ENCODE assay signal across 13 cellular contexts in the genomic region with DNA sequence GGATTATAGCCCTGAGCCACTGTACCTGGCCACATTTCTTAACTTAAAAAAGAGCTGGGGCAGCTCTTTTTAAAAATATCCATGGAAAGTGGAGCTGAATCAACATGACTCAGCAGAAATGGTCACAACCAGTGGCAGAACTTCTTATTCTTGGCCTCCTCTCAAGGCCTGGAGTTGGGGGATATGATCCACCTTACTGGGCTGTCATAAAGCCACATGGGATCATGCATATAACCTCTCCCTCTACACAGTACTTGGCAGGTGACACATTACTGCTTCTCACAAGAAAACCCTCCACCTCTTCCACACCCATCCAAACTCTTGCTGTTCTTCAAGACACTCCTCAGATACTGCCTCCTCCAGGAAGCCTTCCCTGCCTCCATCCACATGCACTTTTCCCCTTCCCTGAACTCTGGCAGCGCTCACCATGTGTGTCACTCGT.
DNase-seq lines count a peak whose midpoint lies in the region; ATAC-seq and TF ChIP-seq lines count a peak whose summit lies in the region.
"Had no signal": no experiment of that assay in that cellular context is flagged by ENCODE, and none has a peak within 500 bp of the region (broad histone marks: within the 10 kb centered on the region; RNA-seq: fewer than 3 reads in every experiment).

No MANE protein-coding gene starts in this region.

- peaks cover 6% of the 10 kb centered on the region for H3K4me1 ChIP-seq in psoas muscle

- TF ChIP-seq CTCF in foreskin fibroblast (IDR thresholded peaks at IDR 0.05; ENCODE audit: low read depth, low read length) (no peak), psoas muscle (IDR thresholded peaks at IDR 0.05) (no peak)

- H3K9me3 ChIP-seq in psoas muscle, result no peaks in the 10 kb centered on the region
- H3K9me3 ChIP-seq: esophagus muscularis mucosa, HAP-1, pancreas had no signal

- H3K4me3 ChIP-seq in foreskin fibroblast (ENCODE audit: low read depth in 1 of 2, low read length in 2 of 2) (no peak overlapping the region), psoas muscle (no peak overlapping the region)
- H3K4me3 ChIP-seq: esophagus muscularis mucosa, HAP-1, pancreas had no signal

- no peaks in the 10 kb centered on the region for H3K27me3 ChIP-seq in psoas muscle (ENCODE audit: insufficient read depth in 3 of 3, low read length in 2 of 3)
- H3K27me3 ChIP-seq: esophagus muscularis mucosa, pancreas had no signal

- no peak for ATAC-seq in psoas muscle
- no peak for ATAC-seq in GM18520 (IDR thresholded peaks at IDR 0.05; ENCODE audit: unreplicated experiment)
- no peak for ATAC-seq in GM18519 (IDR thresholded peaks at IDR 0.05; ENCODE audit: low FRiP score, unreplicated experiment)
- ATAC-seq: pancreas had no signal

- no peaks in the 10 kb centered on the region for H3K36me3 ChIP-seq in psoas muscle (ENCODE audit: insufficient read depth in 1 of 2, low read depth in 1 of 2)
- H3K36me3 ChIP-seq: esophagus muscularis mucosa, HAP-1, pancreas had no signal

- no peak overlapping the region for H3K27ac ChIP-seq in psoas muscle
- H3K27ac ChIP-seq: esophagus muscularis mucosa, pancreas had no signal

- intact Hi-C loops in psoas muscle (cut with DNase I), result no loop called here

- peak; percentile 31 for DNase-seq in A172 (ENCODE audit: low spot score)
- peak; percentile 20 for DNase-seq in ELR (ENCODE audit: low read depth)
- peak; percentile 48 for DNase-seq in amniotic epithelial cell (ENCODE audit: low read depth)
- peak; percentile 7 to 61 for DNase-seq in foreskin fibroblast
- DNase-seq in psoas muscle, result no peak
- no peak for DNase-seq in stimulated activated naive CD4-positive, alpha-beta T cell treated with Interleukin-2 at 50 U/mL for 16 hours (lab: John Stamatoyannopoulos, UW)
- DNase-seq: activated naive CD4-positive, alpha-beta T cell treated with anti-CD3 and anti-CD28 coated beads, Interleukin-2, amount 10 ng/mL, durations not matched to agents 7 days and 5 days; NCI-H510A; pancreas had no signal

- WGBS in psoas muscle, 3 donors, result 69 to 82% (median 76%) methylated on average over 2 of the region's 2 CpGs

Comparison
In these comparisons a context has a peak if more than half of its experiments do, and no peak if none do; other contexts are left out.
1. DNase-seq: peak in A172 (single experiment), ELR (single experiment), amniotic epithelial cell (single experiment) and foreskin fibroblast (2 of 2); none in psoas muscle (0 of 2) and stimulated activated naive CD4-positive, alpha-beta T cell treated with Interleukin-2 at 50 U/mL for 16 hours (single experiment).